In genomic region chr4:90292438-90292837, GRCh38 we compare ENCODE assay signal across 9 cellular contexts.
"Had no signal": no experiment of that assay in that cellular context is flagged by ENCODE, and none has a peak within 500 bp of the region (broad histone marks: within the 10 kb centered on the region; RNA-seq: fewer than 3 reads in every experiment).

No MANE protein-coding gene starts in this region.

- H3K4me2 ChIP-seq: GM23338 had no signal

- DNase-seq: H9, HCEC 1CT, Kasumi-1, KG1 had no signal

- FAIRE-seq: H1, H54, HTR-8/SVneo, K562 had no signal

- H3K27ac Mint-ChIP-seq: GM23338, H9 had no signal

- H3K4me3 Mint-ChIP-seq: GM23338, H9 had no signal

- H2AFZ ChIP-seq: GM23338 had no signal

- H3K4me3 ChIP-seq: GM23338, K562 had no signal

- H3K4me1 Mint-ChIP-seq: H9 had no signal

- H3K9me3 Mint-ChIP-seq: GM23338, H9 had no signal

- ATAC-seq: GM23338, K562 had no signal
